23 cellular contexts compared by ENCODE assay signal in genomic region chr18:57439985-57440330, GRCh38. TPM values are rescaled to one million over a fixed set of nuclear protein-coding genes. Genes with fewer than 3 reads are reported as not detected.
DNase-seq lines count a peak whose midpoint lies in the region; ATAC-seq, FAIRE-seq and TF ChIP-seq lines count a peak whose summit lies in the region.
"Had no signal": no experiment of that assay in that cellular context is flagged by ENCODE, and none has a peak within 500 bp of the region (broad histone marks: within the 10 kb centered on the region; RNA-seq: fewer than 3 reads in every experiment).

No MANE protein-coding gene starts in this region.

- H3K4me1 Mint-ChIP-seq in activated naive CD8-positive, alpha-beta T cell treated with anti-CD3 and anti-CD28 coated beads, Interleukin-2, amount 10 ng/mL, durations not matched to agents 7 days and 5 days: peaks cover 22% of the 10 kb centered on the region
- H3K4me1 Mint-ChIP-seq in activated naive CD8-positive, alpha-beta T cell treated with anti-CD3 and anti-CD28 coated beads, Interleukin-2, amount 50 U/mL, for 24 hours: peaks cover 45% of the 10 kb centered on the region
- H3K4me1 Mint-ChIP-seq in activated T-helper 1 cell treated with anti-CD3 and anti-CD28 coated beads, Interleukin-12 subunit alpha, Interleukin-12 subunit beta, Interleukin-2, Interleukin-4 antibody, amounts not matched to agents 30 ng/mL and 10 ng/mL and 1 ng/mL, durations not matched to agents 14 hours and 24 hours and 36 hours (ENCODE audit: low read depth): peaks cover 9% of the 10 kb centered on the region
- H3K4me1 Mint-ChIP-seq in stimulated activated naive CD8-positive, alpha-beta T cell treated with anti-CD3 and anti-CD28 coated beads, Interleukin-15, amount 100 ng/mL, for 72 hours: peaks cover 61% of the 10 kb centered on the region

- H3K9me3 Mint-ChIP-seq in activated naive CD8-positive, alpha-beta T cell treated with anti-CD3 and anti-CD28 coated beads, Interleukin-2, amount 10 ng/mL, durations not matched to agents 7 days and 5 days: peaks cover 3% of the 10 kb centered on the region
- no peaks in the 10 kb centered on the region for H3K9me3 Mint-ChIP-seq in activated naive CD8-positive, alpha-beta T cell treated with anti-CD3 and anti-CD28 coated beads, Interleukin-2, amount 50 U/mL, for 24 hours
- peaks cover 5% of the 10 kb centered on the region for H3K9me3 Mint-ChIP-seq in activated T-helper 1 cell treated with anti-CD3 and anti-CD28 coated beads, Interleukin-12 subunit alpha, Interleukin-12 subunit beta, Interleukin-2, Interleukin-4 antibody, amounts not matched to agents 30 ng/mL and 10 ng/mL and 1 ng/mL, durations not matched to agents 14 hours and 24 hours and 36 hours
- H3K9me3 Mint-ChIP-seq in stimulated activated naive CD8-positive, alpha-beta T cell treated with anti-CD3 and anti-CD28 coated beads, Interleukin-15, amount 100 ng/mL, for 72 hours: no peaks in the 10 kb centered on the region

- POLR2A ChIA-PET in activated naive CD8-positive, alpha-beta T cell treated with anti-CD3 and anti-CD28 coated beads, Interleukin-2, amount 10 ng/mL, durations not matched to agents 7 days and 5 days (lab: Charles Lee): no interaction called here

- intact Hi-C loops in activated T-helper 1 cell treated with anti-CD3 and anti-CD28 coated beads, Interleukin-12 subunit alpha, Interleukin-12 subunit beta, Interleukin-2, Interleukin-4 antibody, amounts not matched to agents 30 ng/mL and 10 ng/mL and 1 ng/mL, durations not matched to agents 14 hours and 24 hours and 36 hours (cut with micrococcal nuclease): loop anchor here (1.0 to 10.0 kb wide), 3 partner anchors 13 to 1855 kb away; partner anchors contain the start of gene TCF4
- intact Hi-C loops in transverse colon (cut with DNase I; ENCODE audit: low total_unique reads): no loop called here
- intact Hi-C loops in pancreas (cut with DNase I): no loop called here

- in situ Hi-C loops in transverse colon (cut with MboI; ENCODE audit: low pct_ligation_motif_present in 1 of 4, low pct_unique_long_range_greater_than_20kb in 1 of 4, low sequenced_read_pairs in 3 of 4): no loop called here

- no peak for TF ChIP-seq EP300 in transverse colon (IDR thresholded peaks at IDR 0.05; ENCODE audit: low read depth)

- H3K27me3 Mint-ChIP-seq in activated naive CD8-positive, alpha-beta T cell treated with anti-CD3 and anti-CD28 coated beads, Interleukin-2, amount 10 ng/mL, durations not matched to agents 7 days and 5 days: peaks cover 83% of the 10 kb centered on the region
- H3K27me3 Mint-ChIP-seq in activated naive CD8-positive, alpha-beta T cell treated with anti-CD3 and anti-CD28 coated beads, Interleukin-2, amount 50 U/mL, for 24 hours: peaks cover 84% of the 10 kb centered on the region
- peaks cover 69% of the 10 kb centered on the region for H3K27me3 Mint-ChIP-seq in activated T-helper 1 cell treated with anti-CD3 and anti-CD28 coated beads, Interleukin-12 subunit alpha, Interleukin-12 subunit beta, Interleukin-2, Interleukin-4 antibody, amounts not matched to agents 30 ng/mL and 10 ng/mL and 1 ng/mL, durations not matched to agents 14 hours and 24 hours and 36 hours (ENCODE audit: insufficient read depth)
- H3K27me3 Mint-ChIP-seq in stimulated activated naive CD8-positive, alpha-beta T cell treated with anti-CD3 and anti-CD28 coated beads, Interleukin-15, amount 100 ng/mL, for 72 hours: peaks cover 98% of the 10 kb centered on the region

- no peak for DNase-seq in activated naive CD8-positive, alpha-beta T cell treated with anti-CD3 and anti-CD28 coated beads, Interleukin-2, amount 10 ng/mL, durations not matched to agents 7 days and 5 days
- DNase-seq in activated naive CD8-positive, alpha-beta T cell treated with anti-CD3 and anti-CD28 coated beads, Interleukin-2, amount 50 U/mL, for 24 hours: no peak
- DNase-seq in activated T-helper 1 cell treated with anti-CD3 and anti-CD28 coated beads, Interleukin-12 subunit alpha, Interleukin-12 subunit beta, Interleukin-2, Interleukin-4 antibody, amounts not matched to agents 30 ng/mL and 10 ng/mL and 1 ng/mL, durations not matched to agents 14 hours and 24 hours and 36 hours (ENCODE audit: low spot score): no peak
- no peak for DNase-seq in stimulated activated naive CD8-positive, alpha-beta T cell treated with anti-CD3 and anti-CD28 coated beads, Interleukin-15, amount 100 ng/mL, for 72 hours
- DNase-seq in transverse colon: no peak
- no peak for DNase-seq in pancreas
- DNase-seq in DMS79 (lab: John Stamatoyannopoulos, UW): no peak
- DNase-seq: activated effector memory CD4-positive, alpha-beta T cell treated with Interleukin-2 at 50 U/mL for 16 hours; amniotic stem cell; CD4-positive, alpha-beta memory T cell; DND-41; immature natural killer cell; MV-4-11; NCI-H1694 treated with DMSO at 0.1 percent for 48 hours; PC-9; SIG-M5; WERI-Rb-1 had no signal

- H3K4me1 ChIP-seq in muscle layer of duodenum (ENCODE audit: control insufficient read depth in 1 of 2, insufficient read depth in 2 of 2, low read length in 2 of 2) (peaks cover 0 to 61% of the 10 kb centered on the region in 2 donors), transverse colon (peaks cover 8 to 57% (median 35%) of the 10 kb centered on the region in 4 donors), pancreas (peaks cover 10 to 21% (median 15%) of the 10 kb centered on the region in 3 donors)

- peaks cover 2% of the 10 kb centered on the region for H3K36me3 Mint-ChIP-seq in activated naive CD8-positive, alpha-beta T cell treated with anti-CD3 and anti-CD28 coated beads, Interleukin-2, amount 10 ng/mL, durations not matched to agents 7 days and 5 days
- H3K36me3 Mint-ChIP-seq in activated naive CD8-positive, alpha-beta T cell treated with anti-CD3 and anti-CD28 coated beads, Interleukin-2, amount 50 U/mL, for 24 hours (ENCODE audit: low read depth): peaks cover 2% of the 10 kb centered on the region
- no peaks in the 10 kb centered on the region for H3K36me3 Mint-ChIP-seq in activated T-helper 1 cell treated with anti-CD3 and anti-CD28 coated beads, Interleukin-12 subunit alpha, Interleukin-12 subunit beta, Interleukin-2, Interleukin-4 antibody, amounts not matched to agents 30 ng/mL and 10 ng/mL and 1 ng/mL, durations not matched to agents 14 hours and 24 hours and 36 hours (ENCODE audit: low read depth)

- ATAC-seq in activated naive CD8-positive, alpha-beta T cell treated with anti-CD3 and anti-CD28 coated beads, Interleukin-2, amount 10 ng/mL, durations not matched to agents 7 days and 5 days (ENCODE audit: low read depth): no peak
- ATAC-seq in activated naive CD8-positive, alpha-beta T cell treated with anti-CD3 and anti-CD28 coated beads, Interleukin-2, amount 50 U/mL, for 24 hours: no peak
- ATAC-seq in stimulated activated naive CD8-positive, alpha-beta T cell treated with anti-CD3 and anti-CD28 coated beads, Interleukin-15, amount 100 ng/mL, for 72 hours: no peak
- ATAC-seq in pancreas: no peak
- ATAC-seq: esophagus mucosa, gastroesophageal sphincter had no signal

- no peak for FAIRE-seq in pancreas (lab: Jason Lieb, UNC)

- no peak for TF ChIP-seq POLR2A in transverse colon (IDR thresholded peaks at IDR 0.05)

- H3K9me3 ChIP-seq in muscle layer of duodenum (ENCODE audit: control insufficient read depth in 1 of 2, low read length in 2 of 2) (no peaks in the 10 kb centered on the region), transverse colon (no peaks in the 10 kb centered on the region), pancreas (no peaks in the 10 kb centered on the region)
- H3K9me3 ChIP-seq: gastroesophageal sphincter had no signal

- no peak overlapping the region for H3K4me3 Mint-ChIP-seq in activated naive CD8-positive, alpha-beta T cell treated with anti-CD3 and anti-CD28 coated beads, Interleukin-2, amount 10 ng/mL, durations not matched to agents 7 days and 5 days
- H3K4me3 Mint-ChIP-seq in activated naive CD8-positive, alpha-beta T cell treated with anti-CD3 and anti-CD28 coated beads, Interleukin-2, amount 50 U/mL, for 24 hours: no peak overlapping the region
- peak overlapping the region; percentile 7 for H3K4me3 Mint-ChIP-seq in activated T-helper 1 cell treated with anti-CD3 and anti-CD28 coated beads, Interleukin-12 subunit alpha, Interleukin-12 subunit beta, Interleukin-2, Interleukin-4 antibody, amounts not matched to agents 30 ng/mL and 10 ng/mL and 1 ng/mL, durations not matched to agents 14 hours and 24 hours and 36 hours
- peak overlapping the region; percentile 51 to 87 for H3K4me3 Mint-ChIP-seq in stimulated activated naive CD8-positive, alpha-beta T cell treated with anti-CD3 and anti-CD28 coated beads, Interleukin-15, amount 100 ng/mL, for 72 hours

- TF ChIP-seq CTCF in transverse colon (IDR thresholded peaks at IDR 0.05) (no peak), pancreas (IDR thresholded peaks at IDR 0.05) (no peak)

- no peaks in the 10 kb centered on the region for H3K36me3 ChIP-seq in muscle layer of duodenum (ENCODE audit: control insufficient read depth in 1 of 2, insufficient read depth in 2 of 2, low read length in 2 of 2)
- H3K36me3 ChIP-seq in transverse colon: no peaks in the 10 kb centered on the region
- no peaks in the 10 kb centered on the region for H3K36me3 ChIP-seq in pancreas
- H3K36me3 ChIP-seq: gastroesophageal sphincter had no signal

- H3K27ac ChIP-seq in muscle layer of duodenum (ENCODE audit: low read length) (peak overlapping the region; percentile 28), transverse colon (no peak overlapping the region), pancreas (no peak overlapping the region)
- H3K27ac ChIP-seq: gastroesophageal sphincter, KMS-11, parathyroid adenoma, PC-9, WERI-Rb-1 had no signal

- H3K4me3 ChIP-seq in muscle layer of duodenum (ENCODE audit: low read depth in 1 of 2, low read length in 2 of 2) (peak overlapping the region; percentile 14 to 39), transverse colon (no peak overlapping the region), pancreas (no peak overlapping the region)
- H3K4me3 ChIP-seq: gastroesophageal sphincter, PC-9 had no signal

- H3K27ac Mint-ChIP-seq in activated naive CD8-positive, alpha-beta T cell treated with anti-CD3 and anti-CD28 coated beads, Interleukin-2, amount 10 ng/mL, durations not matched to agents 7 days and 5 days: peak overlapping the region; percentile 45
- H3K27ac Mint-ChIP-seq in activated naive CD8-positive, alpha-beta T cell treated with anti-CD3 and anti-CD28 coated beads, Interleukin-2, amount 50 U/mL, for 24 hours: no peak overlapping the region
- no peak overlapping the region for H3K27ac Mint-ChIP-seq in activated T-helper 1 cell treated with anti-CD3 and anti-CD28 coated beads, Interleukin-12 subunit alpha, Interleukin-12 subunit beta, Interleukin-2, Interleukin-4 antibody, amounts not matched to agents 30 ng/mL and 10 ng/mL and 1 ng/mL, durations not matched to agents 14 hours and 24 hours and 36 hours
- no peak overlapping the region for H3K27ac Mint-ChIP-seq in stimulated activated naive CD8-positive, alpha-beta T cell treated with anti-CD3 and anti-CD28 coated beads, Interleukin-15, amount 100 ng/mL, for 72 hours
- H3K27ac Mint-ChIP-seq: immature natural killer cell had no signal

- H3K27me3 ChIP-seq in muscle layer of duodenum (ENCODE audit: low read depth, low read length): peaks cover 58% of the 10 kb centered on the region
- H3K27me3 ChIP-seq in transverse colon: peaks cover 93% of the 10 kb centered on the region
- peaks cover 0 to 35% (median 4%) of the 10 kb centered on the region in 4 donors for H3K27me3 ChIP-seq in pancreas

- 12% methylated on average over 17 of the region's 17 CpGs; no CpG with 5 or more reads in 1 of the 2 donors for WGBS in transverse colon (ENCODE audit: low coverage in 1 of 2), 2 donors
- 33 to 34% methylated on average over 17 of the region's 17 CpGs for WGBS in pancreas, 2 donors

RNA-seq across cellular contexts. Expression of gene ONECUT2, which starts 4.8 kb away (rescaled TPM):
- total RNA-seq in activated naive CD8-positive, alpha-beta T cell treated with anti-CD3 and anti-CD28 coated beads, Interleukin-2, amount 10 ng/mL, durations not matched to agents 7 days and 5 days: not detected
- total RNA-seq in activated T-helper 1 cell treated with anti-CD3 and anti-CD28 coated beads, Interleukin-12 subunit alpha, Interleukin-12 subunit beta, Interleukin-2, Interleukin-4 antibody, amounts not matched to agents 30 ng/mL and 10 ng/mL and 1 ng/mL, durations not matched to agents 14 hours and 24 hours and 36 hours: under 0.01 TPM in 1 of 2 replicates, not detected in the other
- total RNA-seq in transverse colon (under 1 TPM in 2 of 4 donors, not detected in 2; 0.14 to 0.48 TPM), pancreas (1 to 10 TPM; 2.0 to 9.7 (median 7.0) TPM)
- polyA plus RNA-seq in pancreas: 1 to 10 TPM; 1.4 to 1.7 TPM
- total RNA-seq: CD4-positive, alpha-beta memory T cell; skeletal muscle tissue had no signal
- polyA plus RNA-seq: CD4-positive, alpha-beta memory T cell; immature natural killer cell had no signal

Comparison
In these comparisons a context has a peak if more than half of its experiments do, and no peak if none do; other contexts are left out.
1. H3K4me3 Mint-ChIP-seq: peak in activated T-helper 1 cell treated with anti-CD3 and anti-CD28 coated beads, Interleukin-12 subunit alpha, Interleukin-12 subunit beta, Interleukin-2, Interleukin-4 antibody, amounts not matched to agents 30 ng/mL and 10 ng/mL and 1 ng/mL, durations not matched to agents 14 hours and 24 hours and 36 hours (single experiment) and stimulated activated naive CD8-positive, alpha-beta T cell treated with anti-CD3 and anti-CD28 coated beads, Interleukin-15, amount 100 ng/mL, for 72 hours (2 of 2); none in activated naive CD8-positive, alpha-beta T cell treated with anti-CD3 and anti-CD28 coated beads, Interleukin-2, amount 10 ng/mL, durations not matched to agents 7 days and 5 days (single experiment) and activated naive CD8-positive, alpha-beta T cell treated with anti-CD3 and anti-CD28 coated beads, Interleukin-2, amount 50 U/mL, for 24 hours (single experiment).
2. H3K4me3 ChIP-seq: peak in muscle layer of duodenum (2 of 2); none in transverse colon (0 of 4) and pancreas (0 of 4).